Comparison of ENCODE assay signal across 13 cellular contexts in genomic region chr9:127987103-127987614, GRCh38. TPM values are rescaled to one million over a fixed set of nuclear protein-coding genes. Genes with fewer than 3 reads are reported as not detected.
DNase-seq lines count a peak whose midpoint lies in the region; ATAC-seq and TF ChIP-seq lines count a peak whose summit lies in the region.
"Had no signal": no experiment of that assay in that cellular context is flagged by ENCODE, and none has a peak within 500 bp of the region (broad histone marks: within the 10 kb centered on the region; RNA-seq: fewer than 3 reads in every experiment).

No MANE protein-coding gene starts in this region.

- H3K4me3 Mint-ChIP-seq in HFFc6, result no peak overlapping the region
- H3K4me3 Mint-ChIP-seq in immature natural killer cell, result no peak overlapping the region
- H3K4me3 Mint-ChIP-seq: activated CD4-positive, alpha-beta memory T cell treated with anti-CD3 and anti-CD28 coated beads, Interleukin-2, amount 10 ng/mL, durations not matched to agents 7 days and 5 days; brain; CD8-positive, alpha-beta memory T cell; nephron had no signal

- no peaks in the 10 kb centered on the region for H3K27me3 ChIP-seq in brain microvascular endothelial cell (replicated peaks)

- H3K9me3 Mint-ChIP-seq in HFFc6 (no peaks in the 10 kb centered on the region), immature natural killer cell (no peaks in the 10 kb centered on the region)
- H3K9me3 Mint-ChIP-seq: activated CD4-positive, alpha-beta memory T cell treated with anti-CD3 and anti-CD28 coated beads, Interleukin-2, amount 10 ng/mL, durations not matched to agents 7 days and 5 days; brain; CD8-positive, alpha-beta memory T cell; nephron had no signal

- in situ Hi-C loops in brain microvascular endothelial cell (cut with HindIII; ENCODE audit: low pct_ligation_motif_present, low sequenced_read_pairs), result no loop called here

- H3K27ac Mint-ChIP-seq in HFFc6, result peak overlapping the region; percentile 68
- H3K27ac Mint-ChIP-seq in immature natural killer cell, result no peak overlapping the region
- H3K27ac Mint-ChIP-seq: activated CD4-positive, alpha-beta memory T cell treated with anti-CD3 and anti-CD28 coated beads, Interleukin-2, amount 10 ng/mL, durations not matched to agents 7 days and 5 days; nephron had no signal

- no peak overlapping the region for H3K4me3 ChIP-seq in brain microvascular endothelial cell (ENCODE audit: low read depth, low read length)

- DNase-seq in AG08396 (ENCODE audit: low spot score), result peak; percentile 57
- peak; percentile 75 for DNase-seq in HFFc6
- DNase-seq in kidney glomerular epithelial cell (lab: John Stamatoyannopoulos, UW), result peak; percentile 66
- no peak for DNase-seq in brain microvascular endothelial cell
- no peak for DNase-seq in immature natural killer cell
- DNase-seq: activated CD4-positive, alpha-beta memory T cell treated with anti-CD3 and anti-CD28 coated beads, Interleukin-2, amount 10 ng/mL, durations not matched to agents 7 days and 5 days; CD8-positive, alpha-beta memory T cell; MM.1S had no signal

- H3K27ac ChIP-seq in VCaP, result peak overlapping the region; percentile 52
- no peak overlapping the region for H3K27ac ChIP-seq in brain microvascular endothelial cell

- H3K4me1 Mint-ChIP-seq in HFFc6 (ENCODE audit: low read depth) (peaks cover 14% of the 10 kb centered on the region), immature natural killer cell (no peaks in the 10 kb centered on the region)
- H3K4me1 Mint-ChIP-seq: nephron had no signal

- TF ChIP-seq CTCF in HFFc6 (IDR thresholded peaks at IDR 0.05) (no peak), VCaP (conservative IDR thresholded peaks at IDR 0.05) (no peak), brain microvascular endothelial cell (IDR thresholded peaks at IDR 0.05; ENCODE audit: low read depth, low read length, missing control alignments) (no peak)

- H3K27me3 Mint-ChIP-seq in HFFc6 (ENCODE audit: insufficient read depth) (no peaks in the 10 kb centered on the region; the same call in none of the 2 replicates), immature natural killer cell (ENCODE audit: low read depth in 3 of 3) (peaks cover 0 to 3% (median 2%) of the 10 kb centered on the region in 3 donors)
- H3K27me3 Mint-ChIP-seq: activated CD4-positive, alpha-beta memory T cell treated with anti-CD3 and anti-CD28 coated beads, Interleukin-2, amount 10 ng/mL, durations not matched to agents 7 days and 5 days; CD8-positive, alpha-beta memory T cell had no signal

- no peaks in the 10 kb centered on the region for H3K36me3 Mint-ChIP-seq in HFFc6 (ENCODE audit: low read depth)
- no peaks in the 10 kb centered on the region for H3K36me3 Mint-ChIP-seq in immature natural killer cell
- H3K36me3 Mint-ChIP-seq: brain had no signal

- H3K36me3 ChIP-seq in brain microvascular endothelial cell (replicated peaks), result no peaks in the 10 kb centered on the region

- ATAC-seq in GM18861 (IDR thresholded peaks at IDR 0.05; ENCODE audit: unreplicated experiment) (no peak), GM21619 (IDR thresholded peaks at IDR 0.05; ENCODE audit: unreplicated experiment) (no peak)

RNA-seq across cellular contexts. Expression of gene EEIG1, which starts 6.4 kb away (rescaled TPM):
- total RNA-seq in HFFc6 (2021; fragmentation: NEBNext Ultra II Directional; extraction: Animal tissue kit (Norgen Biotek cat#: 25700)), result 10 to 100 TPM; 26.7 to 35.4 (median 29.3) TPM
- polyA plus RNA-seq in immature natural killer cell, result 10 to 100 TPM in 2 of 3 donors, 1 to 10 TPM in 1; 7.6 to 19.6 (median 14.7) TPM

RNA-seq across cellular contexts. Expression of gene DPM2, which starts 49.5 kb away (rescaled TPM):
- 10 to 100 TPM; 42.5 to 49.6 (median 47.1) TPM for total RNA-seq in HFFc6 (2021; fragmentation: NEBNext Ultra II Directional; extraction: Animal tissue kit (Norgen Biotek cat#: 25700))
- 10 to 100 TPM; 48.0 to 79.7 (median 59.8) TPM for polyA plus RNA-seq in immature natural killer cell

RNA-seq across cellular contexts. Expression of gene PIP5KL1, which starts 56.6 kb away (rescaled TPM):
- 1 to 10 TPM; 1.7 to 3.1 (median 2.1) TPM for total RNA-seq in HFFc6 (2021; fragmentation: NEBNext Ultra II Directional; extraction: Animal tissue kit (Norgen Biotek cat#: 25700))
- polyA plus RNA-seq in immature natural killer cell, result under 1 TPM in 2 of 3 donors, not detected in 1; 0.14 to 0.18 TPM

Comparison
In these comparisons a context has a peak if more than half of its experiments do, and no peak if none do; other contexts are left out.
1. DNase-seq: peak in AG08396 (single experiment), HFFc6 (single experiment) and kidney glomerular epithelial cell (single experiment); none in brain microvascular endothelial cell (single experiment) and immature natural killer cell (0 of 3).